In genomic region chr14:61992139-61992538, GRCh38 we compare ENCODE assay signal across 21 cellular contexts.
DNase-seq lines count a peak whose midpoint lies in the region; ATAC-seq and FAIRE-seq lines count a peak whose summit lies in the region.
"Had no signal": no experiment of that assay in that cellular context is flagged by ENCODE, and none has a peak within 500 bp of the region (broad histone marks: within the 10 kb centered on the region; RNA-seq: fewer than 3 reads in every experiment).

No MANE protein-coding gene starts in this region.

- no CpG with 5 or more reads among the region's 8 CpGs for WGBS in neuronal stem cell (ENCODE audit: extremely low coverage in 2 of 2, insufficient read length in 2 of 2, insufficient replicate concordance in 1 of 2), 2 donors

- no peak overlapping the region for H3K4me2 ChIP-seq in neuronal stem cell (ENCODE audit: insufficient read depth, low read length, poor library complexity, severe bottlenecking)
- H3K4me2 ChIP-seq: SK-N-SH had no signal

- no peak overlapping the region for H4K91ac ChIP-seq in neuronal stem cell (ENCODE audit: low read depth, low read length, poor library complexity)

- H3K4me3 ChIP-seq in neuronal stem cell (ENCODE audit: low read length in 2 of 2) = no peak overlapping the region
- H3K4me3 ChIP-seq: HAP-1, K562, Peyer's patch had no signal

- no peaks in the 10 kb centered on the region for H3K4me1 Mint-ChIP-seq in stimulated activated memory B cell treated with anti-CD40 and anti-IgM and Interleukin-4, amounts not matched to agents 10 μg/mL and 1 μg/mL and 100 μg/mL, for 72 hours
- H3K4me1 Mint-ChIP-seq: CD14-positive monocyte had no signal

- no peak overlapping the region for H3K18ac ChIP-seq in neuronal stem cell (ENCODE audit: low read length)

- H2AK5ac ChIP-seq in neuronal stem cell (ENCODE audit: low read depth, low read length) = no peak overlapping the region

- H2BK120ac ChIP-seq in neuronal stem cell (ENCODE audit: low read depth, low read length) = no peak overlapping the region

- H3K4me3 Mint-ChIP-seq in stimulated activated memory B cell treated with anti-CD40 and anti-IgM and Interleukin-4, amounts not matched to agents 10 μg/mL and 1 μg/mL and 100 μg/mL, for 72 hours = no peak overlapping the region
- H3K4me3 Mint-ChIP-seq: CD14-positive monocyte had no signal

- no peak overlapping the region for H3K27ac ChIP-seq in neuronal stem cell (replicated peaks; ENCODE audit: low read length)
- H3K27ac ChIP-seq: HL-60, Peyer's patch had no signal

- H4K8ac ChIP-seq in neuronal stem cell (ENCODE audit: low read depth, low read length) = no peak overlapping the region

- no peaks in the 10 kb centered on the region for H3K9me3 Mint-ChIP-seq in stimulated activated memory B cell treated with anti-CD40 and anti-IgM and Interleukin-4, amounts not matched to agents 10 μg/mL and 1 μg/mL and 100 μg/mL, for 72 hours
- H3K9me3 Mint-ChIP-seq: CD14-positive monocyte had no signal

- H2BK5ac ChIP-seq in neuronal stem cell (ENCODE audit: low read length) = no peak overlapping the region

- DNase-seq in HTR-8/SVneo (ENCODE audit: insufficient read length, low spot score) (no peak), NCI-H146 (lab: John Stamatoyannopoulos, UW) (peak; percentile 25), astrocyte of the hippocampus (ENCODE audit: low read depth, low spot score) (peak; percentile 35), neuronal stem cell (ENCODE audit: low spot score) (peak; percentile 29), cerebellar cortex (ENCODE audit: low spot score) (no peak)
- DNase-seq: ACHN, AML-193, COR-L47, DMS53, NCI-H1048, NCI-H1694 treated with DMSO at 0.1 percent for 48 hours, NCI-H446 treated with DMSO at 0.1 percent for 48 hours, Peyer's patch, Right ventricle myocardium superior, SK-N-SH had no signal

- peak; percentile 98 for FAIRE-seq in HTR-8/SVneo (lab: Jason Lieb, UNC)
- FAIRE-seq: K562 had no signal

- H2AFZ ChIP-seq in neuronal stem cell (ENCODE audit: low read length) = no peak overlapping the region

- peaks cover 0 to 4% (median 0%) of the 10 kb centered on the region in 3 experiments for H3K27me3 ChIP-seq in neuronal stem cell (ENCODE audit: control insufficient read depth in 3 of 3, insufficient read depth in 3 of 3, low read depth in 1 of 3, low read length in 3 of 3)
- H3K27me3 ChIP-seq: Peyer's patch had no signal

- no peaks in the 10 kb centered on the region for H3K36me3 Mint-ChIP-seq in stimulated activated memory B cell treated with anti-CD40 and anti-IgM and Interleukin-4, amounts not matched to agents 10 μg/mL and 1 μg/mL and 100 μg/mL, for 72 hours
- H3K36me3 Mint-ChIP-seq: CD14-positive monocyte had no signal

- H3K23ac ChIP-seq in neuronal stem cell (ENCODE audit: low read depth, low read length, poor library complexity) = no peak overlapping the region

- H3K4me1 ChIP-seq in neuronal stem cell (ENCODE audit: control insufficient read depth in 2 of 2, insufficient read depth in 1 of 2, low read depth in 1 of 2, low read length in 2 of 2) = peaks cover 0 to 6% of the 10 kb centered on the region in 2 donors
- H3K4me1 ChIP-seq: HAP-1, Peyer's patch had no signal

- no peak for ATAC-seq in HG02763 (IDR thresholded peaks at IDR 0.05; ENCODE audit: unreplicated experiment)
- ATAC-seq in stimulated activated memory B cell treated with anti-CD40 and anti-IgM and Interleukin-4, amounts not matched to agents 10 μg/mL and 1 μg/mL and 100 μg/mL, for 72 hours = no peak
- ATAC-seq: K562 had no signal

- H3K9ac ChIP-seq in neuronal stem cell (ENCODE audit: low read depth, low read length, poor library complexity) = no peak overlapping the region
- H3K9ac ChIP-seq: SK-N-SH had no signal

- H3K36me3 ChIP-seq in neuronal stem cell (replicated peaks in 1 of 2; ENCODE audit: control insufficient read depth in 2 of 2, insufficient read depth in 2 of 2, low read length in 2 of 2) = no peaks in the 10 kb centered on the region
- H3K36me3 ChIP-seq: HAP-1, Peyer's patch had no signal

- no peak overlapping the region for H3K4ac ChIP-seq in neuronal stem cell (ENCODE audit: low read length)

- no peaks in the 10 kb centered on the region for H3K79me1 ChIP-seq in neuronal stem cell (ENCODE audit: low read depth, low read length)

- H2BK12ac ChIP-seq in neuronal stem cell (ENCODE audit: low read length) = no peak overlapping the region

- no peak overlapping the region for H3K14ac ChIP-seq in neuronal stem cell (ENCODE audit: low read length)

- no peaks in the 10 kb centered on the region for H3K27me3 Mint-ChIP-seq in stimulated activated memory B cell treated with anti-CD40 and anti-IgM and Interleukin-4, amounts not matched to agents 10 μg/mL and 1 μg/mL and 100 μg/mL, for 72 hours

- no peaks in the 10 kb centered on the region for H3K9me3 ChIP-seq in neuronal stem cell (replicated peaks in 1 of 2; ENCODE audit: control insufficient read depth in 2 of 2, insufficient read depth in 1 of 2, low read depth in 1 of 2, low read length in 2 of 2)
- H3K9me3 ChIP-seq: HAP-1, Peyer's patch, SK-N-SH had no signal

- no peak overlapping the region for H3K27ac Mint-ChIP-seq in stimulated activated memory B cell treated with anti-CD40 and anti-IgM and Interleukin-4, amounts not matched to agents 10 μg/mL and 1 μg/mL and 100 μg/mL, for 72 hours
- H3K27ac Mint-ChIP-seq: CD14-positive monocyte had no signal

- H2BK15ac ChIP-seq in neuronal stem cell (ENCODE audit: low read length) = no peak overlapping the region

Comparison
In these comparisons a context has a peak if more than half of its experiments do, and no peak if none do; other contexts are left out.
1. DNase-seq: peak in NCI-H146 (single experiment), astrocyte of the hippocampus (single experiment) and neuronal stem cell (single experiment); none in HTR-8/SVneo (single experiment) and cerebellar cortex (single experiment).